Comparison of ENCODE assay signal across 27 cellular contexts in genomic region chr3:66353039-66353438, GRCh38.
"Had no signal": no experiment of that assay in that cellular context is flagged by ENCODE, and none has a peak within 500 bp of the region (broad histone marks: within the 10 kb centered on the region; RNA-seq: fewer than 3 reads in every experiment).

No MANE protein-coding gene starts in this region.

- H3K4me3 ChIP-seq: SK-N-MC had no signal

- DNase-seq: activated CD4-positive, alpha-beta memory T cell treated with anti-CD3 and anti-CD28 coated beads for 36 hours; activated CD4-positive, alpha-beta T cell treated with anti-CD3 and anti-CD28 coated beads, Interleukin-2, amount 10 ng/mL, durations not matched to agents 7 days and 5 days; activated CD4-positive, CD25-positive, alpha-beta regulatory T cell; activated CD8-positive, alpha-beta memory T cell treated with anti-CD3 and anti-CD28 coated beads for 24 hours; activated effector memory CD4-positive, alpha-beta T cell treated with anti-CD3 and anti-CD28 coated beads, Interleukin-2, amount 50 U/mL, for 16 hours; activated naive CD4-positive, alpha-beta T cell treated with Interleukin-2 at 50 U/mL for 16 hours; activated naive CD8-positive, alpha-beta T cell treated with anti-CD3 and anti-CD28 coated beads, Interleukin-2, amount 50 U/mL, for 24 hours; activated T-cell treated with anti-CD3 and anti-CD28 coated beads, Interleukin-2, amount 50 U/mL, for 4 hours; amniotic stem cell; KG1; MV-4-11; NCI-H1092 treated with DMSO at 0.1 percent for 48 hours; NCI-H1417 treated with DMSO at 0.1 percent for 48 hours; NCI-H1694 treated with DMSO at 0.1 percent for 48 hours; NCI-H2029 treated with DMSO at 0.1 percent for 48 hours; NCI-H345; NCI-H510A; NCI-H526 treated with DMSO at 0.1 percent for 48 hours; NCI-H82; SIG-M5; T-cell; T-helper 2 cell; T1000 had no signal

- H3K27ac ChIP-seq: VCaP had no signal

- ATAC-seq: activated naive CD4-positive, alpha-beta T cell treated with anti-CD3 and anti-CD28 coated beads, Interleukin-2, amount 50 U/mL, for 72 hours; activated naive CD8-positive, alpha-beta T cell treated with anti-CD3 and anti-CD28 coated beads, Interleukin-2, amount 50 U/mL, for 24 hours; activated T-cell treated with anti-CD3 and anti-CD28 coated beads, Interleukin-2, amount 50 U/mL, for 4 hours; T-cell had no signal

- FAIRE-seq: TTC549 had no signal
